In genomic region chr12:67986632-67987031, GRCh38 we compare ENCODE assay signal across 15 cellular contexts. TPM values are rescaled to one million over a fixed set of nuclear protein-coding genes. Genes with fewer than 3 reads are reported as not detected.
DNase-seq lines count a peak whose midpoint lies in the region; ATAC-seq and TF ChIP-seq lines count a peak whose summit lies in the region.
"Had no signal": no experiment of that assay in that cellular context is flagged by ENCODE, and none has a peak within 500 bp of the region (broad histone marks: within the 10 kb centered on the region; RNA-seq: fewer than 3 reads in every experiment).

No MANE protein-coding gene starts in this region.

- H3K9ac ChIP-seq in mesenchymal stem cell (ENCODE audit: low read length), result no peak overlapping the region
- H3K9ac ChIP-seq: BLaER1 treated with 17β-estradiol and CSF1 and Interleukin-3, amounts not matched to agents 10 nM and 100 nM had no signal

- peaks cover 10% of the 10 kb centered on the region in 2 donors for H3K9me3 Mint-ChIP-seq in stimulated activated naive CD8-positive, alpha-beta T cell treated with anti-CD3 and anti-CD28 coated beads, Interleukin-15, amount 100 ng/mL, for 72 hours
- H3K9me3 Mint-ChIP-seq: CD8-positive, alpha-beta T cell had no signal

- H3K4ac ChIP-seq in mesenchymal stem cell (ENCODE audit: low read depth in 1 of 2, low read length in 2 of 2), result no peak overlapping the region

- H3K18ac ChIP-seq in mesenchymal stem cell (ENCODE audit: low read depth in 1 of 2, low read length in 2 of 2), result no peak overlapping the region

- H2BK15ac ChIP-seq in mesenchymal stem cell (ENCODE audit: low read depth, poor library complexity, severe bottlenecking), result no peak overlapping the region

- H2AK5ac ChIP-seq in mesenchymal stem cell (ENCODE audit: low read length, severe bottlenecking), result no peak overlapping the region

- H3K27ac ChIP-seq in DOHH2 (ENCODE audit: low read depth, low read length), result peak overlapping the region; percentile 99
- H3K27ac ChIP-seq in mesenchymal stem cell (ENCODE audit: low read length, poor library complexity, severe bottlenecking), result no peak overlapping the region
- H3K27ac ChIP-seq: BLaER1 treated with 17β-estradiol and CSF1 and Interleukin-3, amounts not matched to agents 10 nM and 100 nM had no signal

- H3K4me3 ChIP-seq in DOHH2 (ENCODE audit: low read length) (peak overlapping the region; percentile 81), fibroblast of mammary gland (ENCODE audit: control insufficient read depth, low read depth, low read length) (no peak overlapping the region), mesenchymal stem cell (ENCODE audit: insufficient read depth in 1 of 2, low read depth in 1 of 2, low read length in 2 of 2) (no peak overlapping the region), HAP-1 (no peak overlapping the region)
- H3K4me3 ChIP-seq: BLaER1 treated with 17β-estradiol and CSF1 and Interleukin-3, amounts not matched to agents 10 nM and 100 nM had no signal

- H4K91ac ChIP-seq in mesenchymal stem cell (ENCODE audit: low read length), result no peak overlapping the region

- no peak overlapping the region for H4K8ac ChIP-seq in mesenchymal stem cell (ENCODE audit: low read length)

- H2BK5ac ChIP-seq in mesenchymal stem cell (ENCODE audit: low read depth, low read length, poor library complexity, severe bottlenecking), result no peak overlapping the region

- H3K23ac ChIP-seq in mesenchymal stem cell (ENCODE audit: low read length in 2 of 2), result no peak overlapping the region

- H3K9me3 ChIP-seq in DOHH2 (ENCODE audit: control insufficient read depth, insufficient read depth, low read length) (peaks cover 17% of the 10 kb centered on the region), mesenchymal stem cell (ENCODE audit: control insufficient read depth, low read length) (no peaks in the 10 kb centered on the region), HAP-1 (no peaks in the 10 kb centered on the region)

- H3K4me2 ChIP-seq in DOHH2 (ENCODE audit: low read length) (no peak overlapping the region), mesenchymal stem cell (ENCODE audit: low read length, poor library complexity, severe bottlenecking) (no peak overlapping the region)
- H3K4me2 ChIP-seq: BLaER1 treated with 17β-estradiol and CSF1 and Interleukin-3, amounts not matched to agents 10 nM and 100 nM had no signal

- no peaks in the 10 kb centered on the region for H3K27me3 Mint-ChIP-seq in stimulated activated naive CD8-positive, alpha-beta T cell treated with anti-CD3 and anti-CD28 coated beads, Interleukin-15, amount 100 ng/mL, for 72 hours
- H3K27me3 Mint-ChIP-seq: B cell had no signal

- H3K4me1 Mint-ChIP-seq in stimulated activated naive CD8-positive, alpha-beta T cell treated with anti-CD3 and anti-CD28 coated beads, Interleukin-15, amount 100 ng/mL, for 72 hours, result peaks cover 35% of the 10 kb centered on the region

- DNase-seq in SK-N-DZ (ENCODE audit: low spot score) (peak; percentile 50), fibroblast of mammary gland (ENCODE audit: low read depth) (peak; percentile 30), mesenchymal stem cell (peak; percentile 60), DMS79 (lab: John Stamatoyannopoulos, UW) (no peak), HAP-1 (ENCODE audit: low spot score in 2 of 2) (no peak)
- no peak for DNase-seq in stimulated activated naive CD8-positive, alpha-beta T cell treated with anti-CD3 and anti-CD28 coated beads, Interleukin-15, amount 100 ng/mL, for 72 hours
- DNase-seq: Calu3; CD8-positive, alpha-beta T cell; DMS53; GDM1; GOT3; H7 had no signal

- H3K4me1 ChIP-seq in DOHH2 (ENCODE audit: control insufficient read depth, low read length) (peaks cover 83% of the 10 kb centered on the region), mesenchymal stem cell (ENCODE audit: control insufficient read depth, insufficient read depth, low read depth, low read length) (no peaks in the 10 kb centered on the region), HAP-1 (no peaks in the 10 kb centered on the region)

- in situ Hi-C loops in HAP-1 (cut with MboI; ENCODE audit: low sequenced_read_pairs), result no loop called here

- H3K27me3 ChIP-seq in DOHH2 (ENCODE audit: control insufficient read depth, low read length), result no peaks in the 10 kb centered on the region
- no peaks in the 10 kb centered on the region for H3K27me3 ChIP-seq in mesenchymal stem cell (ENCODE audit: control insufficient read depth in 1 of 2, insufficient read depth in 1 of 2, low read length in 2 of 2)
- no peaks in the 10 kb centered on the region for H3K27me3 ChIP-seq in HAP-1 (ENCODE audit: low read depth)
- H3K27me3 ChIP-seq: BLaER1 treated with 17β-estradiol and CSF1 and Interleukin-3, amounts not matched to agents 10 nM and 100 nM had no signal

- H3K36me3 ChIP-seq in DOHH2 (ENCODE audit: control insufficient read depth, low read length) (peaks cover 29% of the 10 kb centered on the region), mesenchymal stem cell (ENCODE audit: control insufficient read depth in 1 of 2, insufficient read depth in 2 of 2, low read depth in 1 of 2, low read length in 2 of 2) (no peaks in the 10 kb centered on the region), HAP-1 (replicated peaks) (no peaks in the 10 kb centered on the region)
- H3K36me3 ChIP-seq: BLaER1 treated with 17β-estradiol and CSF1 and Interleukin-3, amounts not matched to agents 10 nM and 100 nM had no signal

- H2AFZ ChIP-seq in mesenchymal stem cell (ENCODE audit: low read depth, low read length), result no peak overlapping the region

- H4K20me1 ChIP-seq in DOHH2 (ENCODE audit: control insufficient read depth, insufficient read depth, low read depth, low read length), result no peaks in the 10 kb centered on the region
- H4K20me1 ChIP-seq: BLaER1 treated with 17β-estradiol and CSF1 and Interleukin-3, amounts not matched to agents 10 nM and 100 nM had no signal

- TF ChIP-seq CTCF in DOHH2 (IDR thresholded peaks at IDR 0.05; ENCODE audit: low read depth, low read length, poor library complexity, severe bottlenecking) (no peak), fibroblast of mammary gland (conservative IDR thresholded peaks at IDR 0.05; ENCODE audit: control insufficient read depth, insufficient read depth, low read depth, low read length) (no peak)

- no peak overlapping the region for H3K14ac ChIP-seq in mesenchymal stem cell (ENCODE audit: low read length in 2 of 2)

- no peaks in the 10 kb centered on the region for H3K79me1 ChIP-seq in mesenchymal stem cell (replicated peaks; ENCODE audit: low read length, poor library complexity, severe bottlenecking)

- H3K27ac Mint-ChIP-seq in stimulated activated naive CD8-positive, alpha-beta T cell treated with anti-CD3 and anti-CD28 coated beads, Interleukin-15, amount 100 ng/mL, for 72 hours, result no peak overlapping the region
- H3K27ac Mint-ChIP-seq: CD8-positive, alpha-beta T cell had no signal

- ATAC-seq in stimulated activated naive CD8-positive, alpha-beta T cell treated with anti-CD3 and anti-CD28 coated beads, Interleukin-15, amount 100 ng/mL, for 72 hours, result no peak
- ATAC-seq: CD8-positive, alpha-beta T cell had no signal

- no peak overlapping the region for H2BK12ac ChIP-seq in mesenchymal stem cell (ENCODE audit: low read length in 2 of 2)

- H2BK120ac ChIP-seq in mesenchymal stem cell (ENCODE audit: low read depth, low read length), result no peak overlapping the region

- H3K79me2 ChIP-seq in DOHH2 (ENCODE audit: control insufficient read depth, low read length), result peaks cover 9% of the 10 kb centered on the region

- peaks cover 41% of the 10 kb centered on the region for H3F3A ChIP-seq in DOHH2 (ENCODE audit: control insufficient read depth, insufficient read depth)

- H3K9me2 ChIP-seq in DOHH2 (replicated peaks; ENCODE audit: control insufficient read depth, low read length), result no peaks in the 10 kb centered on the region

- H3K4me3 Mint-ChIP-seq in stimulated activated naive CD8-positive, alpha-beta T cell treated with anti-CD3 and anti-CD28 coated beads, Interleukin-15, amount 100 ng/mL, for 72 hours, result no peak overlapping the region
- H3K4me3 Mint-ChIP-seq: B cell; CD8-positive, alpha-beta T cell had no signal

RNA-seq across cellular contexts. Expression of gene IFNG-AS1, which starts 2.6 kb away (rescaled TPM):
- polyA plus RNA-seq in SK-N-DZ (2014; cell fraction: cytosol; rRNA removed), result not detected in 2 replicates
- polyA plus RNA-seq in SK-N-DZ (2014; cell fraction: nucleus; rRNA removed), result not detected in 2 replicates
- not detected for polyA plus RNA-seq in mesenchymal stem cell (2013, experiment 1 of 2)
- not detected for polyA plus RNA-seq in mesenchymal stem cell (2013, experiment 2 of 2)

Comparison
In these comparisons a context has a peak if more than half of its experiments do, and no peak if none do; other contexts are left out.
1. DNase-seq: peak in SK-N-DZ (single experiment), fibroblast of mammary gland (single experiment) and mesenchymal stem cell (single experiment); none in stimulated activated naive CD8-positive, alpha-beta T cell treated with anti-CD3 and anti-CD28 coated beads, Interleukin-15, amount 100 ng/mL, for 72 hours (0 of 2), DMS79 (single experiment) and HAP-1 (0 of 2).